Comparison of ENCODE assay signal across 13 cellular contexts in genomic region chr9:98491778-98492177, GRCh38.
DNase-seq lines count a peak whose midpoint lies in the region; ATAC-seq, FAIRE-seq and TF ChIP-seq lines count a peak whose summit lies in the region.
"Had no signal": no experiment of that assay in that cellular context is flagged by ENCODE, and none has a peak within 500 bp of the region (broad histone marks: within the 10 kb centered on the region; RNA-seq: fewer than 3 reads in every experiment).

No MANE protein-coding gene starts in this region.

- H3K4me2 ChIP-seq in hepatocyte = no peak overlapping the region

- no peaks in the 10 kb centered on the region for H3K79me2 ChIP-seq in hepatocyte

- no peaks in the 10 kb centered on the region for H3K9me2 ChIP-seq in hepatocyte (replicated peaks; ENCODE audit: insufficient read depth)

- H2AFZ ChIP-seq in hepatocyte = no peak overlapping the region

- no peak for ATAC-seq in HG02571 (IDR thresholded peaks at IDR 0.05; ENCODE audit: unreplicated experiment)
- ATAC-seq: activated T-helper 17 cell treated with anti-CD3 and anti-CD28 coated beads, Interleukin-2, amount 50 U/mL, for 72 hours; naive thymus-derived CD4-positive, alpha-beta T cell had no signal

- H3K27ac ChIP-seq in hepatocyte = peak overlapping the region; percentile 16
- H3K27ac ChIP-seq in effector memory CD4-positive, alpha-beta T cell (ENCODE audit: insufficient read depth, low read length, poor library complexity, severe bottlenecking) = no peak overlapping the region
- H3K27ac ChIP-seq: breast epithelium, suprapubic skin had no signal

- no peak for FAIRE-seq in urothelium cell line (lab: Jason Lieb, UNC)

- peaks cover 5% of the 10 kb centered on the region for H3K4me1 ChIP-seq in hepatocyte (ENCODE audit: insufficient read depth)
- no peaks in the 10 kb centered on the region for H3K4me1 ChIP-seq in effector memory CD4-positive, alpha-beta T cell (ENCODE audit: control insufficient read depth, insufficient read depth, low read length, poor library complexity, severe bottlenecking)
- H3K4me1 ChIP-seq: breast epithelium, suprapubic skin had no signal

- H4K20me1 ChIP-seq in hepatocyte (ENCODE audit: insufficient read depth, poor library complexity, severe bottlenecking) = no peaks in the 10 kb centered on the region

- H3K36me3 ChIP-seq in hepatocyte (replicated peaks; ENCODE audit: insufficient read depth, low read depth) = no peaks in the 10 kb centered on the region
- no peaks in the 10 kb centered on the region for H3K36me3 ChIP-seq in effector memory CD4-positive, alpha-beta T cell (ENCODE audit: control insufficient read depth, insufficient read depth, low read length)
- H3K36me3 ChIP-seq: breast epithelium, suprapubic skin had no signal

- no peaks in the 10 kb centered on the region for H3K27me3 ChIP-seq in hepatocyte
- no peaks in the 10 kb centered on the region for H3K27me3 ChIP-seq in effector memory CD4-positive, alpha-beta T cell (replicated peaks; ENCODE audit: control insufficient read depth, insufficient read depth, low read length, poor library complexity, severe bottlenecking)
- H3K27me3 ChIP-seq: breast epithelium, suprapubic skin had no signal

- DNase-seq in HuH-7.5 (ENCODE audit: low spot score) = peak; percentile 39
- DNase-seq in cerebellar cortex (ENCODE audit: low spot score) = peak; percentile 28
- peak; percentile 30 for DNase-seq in hepatocyte (ENCODE audit: low spot score)
- peak; percentile 46 for DNase-seq in urothelium cell line (ENCODE audit: low spot score)
- no peak for DNase-seq in pons (ENCODE audit: low spot score)
- no peak for DNase-seq in effector memory CD4-positive, alpha-beta T cell
- DNase-seq: activated CD4-positive, alpha-beta T cell treated with anti-CD3 and anti-CD28 coated beads, Interleukin-2, amount 50 U/mL, for 48 hours; H7; naive thymus-derived CD4-positive, alpha-beta T cell had no signal

- 45% methylated on average over 3 of the region's 3 CpGs for WGBS in hepatocyte (ENCODE audit: low lambda C conversion rate, missing lambda C conversion rate)

- H3K4me3 ChIP-seq in hepatocyte = no peak overlapping the region
- H3K4me3 ChIP-seq in effector memory CD4-positive, alpha-beta T cell (ENCODE audit: insufficient read depth, low read depth, low read length, poor library complexity, severe bottlenecking) = no peak overlapping the region
- H3K4me3 ChIP-seq: breast epithelium, suprapubic skin had no signal

- no peak for TF ChIP-seq CTCF in hepatocyte (IDR thresholded peaks at IDR 0.05; ENCODE audit: poor library complexity)

- no peaks in the 10 kb centered on the region for H3K9me3 ChIP-seq in hepatocyte (ENCODE audit: low read depth)
- no peaks in the 10 kb centered on the region for H3K9me3 ChIP-seq in effector memory CD4-positive, alpha-beta T cell (ENCODE audit: control insufficient read depth, low read length)
- H3K9me3 ChIP-seq: suprapubic skin had no signal

Comparison
In these comparisons a context has a peak if more than half of its experiments do, and no peak if none do; other contexts are left out.
1. DNase-seq: peak in HuH-7.5 (single experiment), cerebellar cortex (single experiment), hepatocyte (single experiment) and urothelium cell line (single experiment); none in pons (single experiment) and effector memory CD4-positive, alpha-beta T cell (0 of 3).